In genomic region chr11:129453293-129453721, GRCh38 we compare ENCODE assay signal across 24 cellular contexts.
DNase-seq lines count a peak whose midpoint lies in the region; ATAC-seq and TF ChIP-seq lines count a peak whose summit lies in the region.
"Had no signal": no experiment of that assay in that cellular context is flagged by ENCODE, and none has a peak within 500 bp of the region (broad histone marks: within the 10 kb centered on the region; RNA-seq: fewer than 3 reads in every experiment).

No MANE protein-coding gene starts in this region.

- H3K9me3 ChIP-seq in HUES48 (ENCODE audit: control insufficient read depth, insufficient read depth, low read length) (no peaks in the 10 kb centered on the region), iPS-18a (ENCODE audit: control insufficient read depth, low read depth, low read length) (no peaks in the 10 kb centered on the region), testis (no peaks in the 10 kb centered on the region), adrenal gland (replicated peaks in 1 of 3) (peaks cover 0 to 3% (median 0%) of the 10 kb centered on the region in 3 donors)

- no peak for TF ChIP-seq POLR2A in testis (IDR thresholded peaks at IDR 0.05)
- TF ChIP-seq POLR2A in adrenal gland (IDR thresholded peaks at IDR 0.05), result no peak

- DNase-seq in testis, result peak; percentile 29
- no peak for DNase-seq in adrenal gland
- DNase-seq: activated CD8-positive, alpha-beta T cell treated with anti-CD3 and anti-CD28 coated beads for 36 hours; dermis blood vessel endothelial cell; HFFc6; islet precursor cell; Karpas-422; left ventricle myocardium inferior; naive thymus-derived CD4-positive, alpha-beta T cell; NCI-H1694 treated with DMSO at 0.1 percent for 48 hours; NCI-H69; retina; stimulated activated CD4-positive, alpha-beta T cell treated with anti-CD3 and anti-CD28 coated beads, Interleukin-1b, Interleukin-23, amount 100 ng/mL, for 48 hours; T-helper 1 cell; upper lobe of left lung had no signal

- no peak overlapping the region for H3K4me3 ChIP-seq in HUES48 (ENCODE audit: low read depth, low read length)
- H3K4me3 ChIP-seq in iPS-18a (ENCODE audit: low read length), result peak overlapping the region; percentile 17
- no peak overlapping the region for H3K4me3 ChIP-seq in testis
- H3K4me3 ChIP-seq in adrenal gland, result no peak overlapping the region
- H3K4me3 ChIP-seq: gastroesophageal sphincter, left ventricle myocardium inferior, smooth muscle cell, upper lobe of left lung had no signal

- no peak overlapping the region for H3K9ac ChIP-seq in HUES48 (ENCODE audit: low read depth, low read length)
- no peak overlapping the region for H3K9ac ChIP-seq in iPS-18a (ENCODE audit: low read length)

- H3K4me1 ChIP-seq in HUES48 (ENCODE audit: control insufficient read depth, insufficient read depth, low read length) (peaks cover 24% of the 10 kb centered on the region), iPS-18a (ENCODE audit: control insufficient read depth, low read depth, low read length) (peaks cover 31% of the 10 kb centered on the region), testis (no peaks in the 10 kb centered on the region), adrenal gland (replicated peaks in 1 of 2) (no peaks in the 10 kb centered on the region)
- H3K4me1 ChIP-seq: gastroesophageal sphincter, left ventricle myocardium inferior had no signal

- 50 to 59% methylated on average over 6 of the region's 6 CpGs for WGBS in testis, 2 donors
- 51 to 61% (median 54%) methylated on average over 6 of the region's 6 CpGs for WGBS in adrenal gland, 4 donors

- H3K36me3 ChIP-seq in HUES48 (ENCODE audit: control insufficient read depth, insufficient read depth, low read length), result no peaks in the 10 kb centered on the region
- H3K36me3 ChIP-seq in iPS-18a (ENCODE audit: control insufficient read depth, low read depth, low read length), result no peaks in the 10 kb centered on the region
- H3K36me3 ChIP-seq in testis (ENCODE audit: low read depth, missing control alignments), result no peaks in the 10 kb centered on the region
- no peaks in the 10 kb centered on the region for H3K36me3 ChIP-seq in adrenal gland (replicated peaks in 1 of 2)
- H3K36me3 ChIP-seq: gastroesophageal sphincter, left ventricle myocardium inferior, upper lobe of left lung had no signal

- no peak for ATAC-seq in HG03571 (IDR thresholded peaks at IDR 0.05; ENCODE audit: unreplicated experiment)
- no peak for ATAC-seq in GM19467 (IDR thresholded peaks at IDR 0.05; ENCODE audit: unreplicated experiment)
- ATAC-seq: activated CD8-positive, alpha-beta T cell treated with anti-CD3 and anti-CD28 coated beads for 36 hours; activated naive CD4-positive, alpha-beta T cell treated with anti-CD3 and anti-CD28 coated beads, Interleukin-2, amount 50 U/mL, for 72 hours; gastroesophageal sphincter; naive thymus-derived CD4-positive, alpha-beta T cell had no signal

- H3K27me3 ChIP-seq in HUES48 (ENCODE audit: control insufficient read depth, insufficient read depth, low read length) (no peaks in the 10 kb centered on the region), iPS-18a (ENCODE audit: control insufficient read depth, insufficient read depth, low read length) (no peaks in the 10 kb centered on the region), testis (no peaks in the 10 kb centered on the region), adrenal gland (no peaks in the 10 kb centered on the region)
- H3K27me3 ChIP-seq: upper lobe of left lung had no signal

- H3K27ac ChIP-seq in HUES48 (ENCODE audit: low read depth, low read length) (peak overlapping the region; percentile 60), VCaP (peak overlapping the region; percentile 71), iPS-18a (ENCODE audit: low read length) (no peak overlapping the region), testis (no peak overlapping the region), adrenal gland (no peak overlapping the region)
- H3K27ac ChIP-seq: gastroesophageal sphincter, left ventricle myocardium inferior, RWPE1, upper lobe of left lung had no signal

- intact Hi-C loops in testis (cut with DNase I; ENCODE audit: low total_unique reads) (no loop called here), adrenal gland (cut with DNase I) (no loop called here)

- TF ChIP-seq CTCF in VCaP (conservative IDR thresholded peaks at IDR 0.05) (no peak), testis (IDR thresholded peaks at IDR 0.05) (no peak), adrenal gland (IDR thresholded peaks at IDR 0.05) (no peak)

Comparison
In these comparisons a context has a peak if more than half of its experiments do, and no peak if none do; other contexts are left out.
1. H3K27ac ChIP-seq: peak in HUES48 (single experiment) and VCaP (single experiment); none in iPS-18a (single experiment), testis (0 of 2) and adrenal gland (0 of 5).